Comparison of ENCODE assay signal across 1 cellular context in genomic region chr12:30796508-30796780, GRCh38.
TF ChIP-seq lines count a peak whose summit lies in the region.

No MANE protein-coding gene starts in this region.

TF ChIP-seq in H1, 55 proteins besides CTCF, POLR2A, EP300 and RAD21:
- peak; percentile 40; the same call in 1 of the 2 replicates for TF ChIP-seq E2F6 (IDR thresholded peaks at IDR 0.05)
- no peak for TF ChIP-seq EZH2 (IDR thresholded peaks at IDR 0.05; ENCODE audit: low read depth, low read length, severe bottlenecking)
TF ChIP-seq in H1: peak in this region for 1.
